ENCODE assay signal across 1 cellular context in genomic region chr2:44244135-44244871, GRCh38.
TF ChIP-seq lines count a peak whose summit lies in the region.

No MANE protein-coding gene starts in this region.

TF ChIP-seq in SK-N-SH, 30 proteins besides CTCF, POLR2A, EP300 and RAD21 (continued from another document):
- TF ChIP-seq NRF1 (IDR thresholded peaks at IDR 0.05; ENCODE audit: low read depth, low read length) (no peak), TCF12 (IDR thresholded peaks at IDR 0.05) (peak; percentile 75), GATA2 (CRISPR knock-in tag; IDR thresholded peaks at IDR 0.05) (no peak; the same call in 1 of the 2 replicates), IRF3 (IDR thresholded peaks at IDR 0.05; ENCODE audit: low read depth, low read length) (no peak), USF2 (IDR thresholded peaks at IDR 0.05; ENCODE audit: borderline replicate concordance, low read depth, low read length) (no peak), ZBTB33 (IDR thresholded peaks at IDR 0.05; ENCODE audit: borderline replicate concordance, low read depth) (no peak), FOSL2 (IDR thresholded peaks at IDR 0.05; ENCODE audit: borderline replicate concordance, low read depth) (no peak), CHD2 (IDR thresholded peaks at IDR 0.05; ENCODE audit: low read length, partially characterized antibody) (peak; percentile 36), SIN3A (IDR thresholded peaks at IDR 0.05; ENCODE audit: borderline replicate concordance, low read depth, low read length) (peak; percentile 80)
TF ChIP-seq in SK-N-SH: peak in this region for 9.
